1 cellular context compared by ENCODE assay signal in genomic region chr20:33783256-33783655, GRCh38.
TF ChIP-seq lines count a peak whose summit lies in the region.

No MANE protein-coding gene starts in this region.

TF ChIP-seq in SK-N-SH, 30 proteins besides CTCF, POLR2A, EP300 and RAD21 (continued from another document):
- no peak for TF ChIP-seq ZBTB33 (IDR thresholded peaks at IDR 0.05; ENCODE audit: borderline replicate concordance, low read depth)
- TF ChIP-seq SMC3 (IDR thresholded peaks at IDR 0.05; ENCODE audit: low read depth, low read length) = no peak
- no peak for TF ChIP-seq RCOR1 (IDR thresholded peaks at IDR 0.05; ENCODE audit: low read length)
- TF ChIP-seq SIN3A (IDR thresholded peaks at IDR 0.05; ENCODE audit: borderline replicate concordance, low read depth, low read length) = no peak
- TF ChIP-seq CHD2 (IDR thresholded peaks at IDR 0.05; ENCODE audit: low read length, partially characterized antibody) = no peak
- no peak for TF ChIP-seq PBX3 (IDR thresholded peaks at IDR 0.05)
TF ChIP-seq in SK-N-SH: peak in this region for 0.
